Comparison of ENCODE assay signal across 1 cellular context in the genomic region with DNA sequence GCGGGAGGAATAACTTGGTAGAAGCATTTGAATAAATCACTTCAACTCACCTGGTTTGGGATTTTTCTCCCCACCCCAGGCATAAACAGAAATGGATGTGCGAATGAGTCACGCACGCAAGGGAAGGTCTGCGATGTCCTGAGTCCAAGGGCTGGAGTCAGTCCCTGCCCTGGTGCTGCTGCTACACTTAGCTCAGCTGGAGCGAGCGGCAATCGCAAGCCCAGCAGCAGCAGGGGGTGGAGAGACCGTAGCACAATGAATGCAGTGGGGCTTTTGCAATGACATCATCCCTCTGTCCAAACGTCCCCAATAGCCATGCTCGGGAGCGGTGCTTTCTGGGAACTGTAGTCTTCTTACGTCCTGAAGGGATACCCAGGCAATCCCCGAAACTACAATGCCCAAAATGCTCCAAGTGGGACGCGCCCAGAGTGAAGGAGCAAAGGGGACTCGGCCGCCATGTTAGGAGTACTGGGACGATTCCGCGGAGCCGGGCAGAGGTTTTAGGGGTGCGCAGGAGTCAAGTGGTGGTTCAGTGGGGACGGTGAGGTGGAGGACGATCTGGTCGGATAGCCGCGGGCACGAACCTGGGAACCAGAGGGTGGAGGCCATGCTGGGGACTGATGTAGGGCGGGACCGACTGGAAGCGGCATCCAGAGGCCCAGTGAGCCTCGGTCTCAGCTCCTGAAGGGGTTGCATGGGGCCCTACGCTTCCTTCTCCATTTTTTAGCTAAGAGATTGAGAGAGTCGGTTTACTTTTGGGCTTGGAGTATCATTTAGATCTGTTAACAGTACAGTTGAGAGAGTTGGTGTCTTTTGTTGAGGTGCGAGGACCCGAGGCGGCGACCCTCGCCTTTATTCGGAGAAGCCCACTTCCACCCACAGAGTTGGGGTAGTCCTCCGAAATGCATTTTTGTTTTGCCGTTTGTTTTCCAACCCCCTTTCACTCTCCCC.
TF ChIP-seq lines count a peak whose summit lies in the region.

A gene with protein sequence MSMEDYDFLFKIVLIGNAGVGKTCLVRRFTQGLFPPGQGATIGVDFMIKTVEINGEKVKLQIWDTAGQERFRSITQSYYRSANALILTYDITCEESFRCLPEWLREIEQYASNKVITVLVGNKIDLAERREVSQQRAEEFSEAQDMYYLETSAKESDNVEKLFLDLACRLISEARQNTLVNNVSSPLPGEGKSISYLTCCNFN (minus strand): TSS at position 257 of the 951 bp plus-strand sequence. CDS start 74,581 bp downstream, outside the sequence.

TF ChIP-seq in endothelial cell of umbilical vein, 7 proteins besides CTCF, POLR2A, EP300 and RAD21 (continued from another document):
- TF ChIP-seq EZH2 (IDR thresholded peaks at IDR 0.05; ENCODE audit: borderline replicate concordance, low read depth, low read length, severe bottlenecking): no peak
